25 cellular contexts compared by ENCODE assay signal in genomic region chr14:70008457-70008856, GRCh38.
A peak's percentile ranks its signal among the peaks of the same experiment; 100 is the strongest.
DNase-seq lines count a peak whose midpoint lies in the region; ATAC-seq and TF ChIP-seq lines count a peak whose summit lies in the region.
"Had no signal": no experiment of that assay in that cellular context is flagged by ENCODE, and none has a peak within 500 bp of the region (broad histone marks: within the 10 kb centered on the region; RNA-seq: fewer than 3 reads in every experiment).

No MANE protein-coding gene starts in this region.

- H3K4me3 ChIP-seq in mammary epithelial cell (replicated peaks in 1 of 3; ENCODE audit: insufficient read depth in 1 of 3, low read depth in 2 of 3, low read length in 3 of 3), result no peak overlapping the region
- H3K4me3 ChIP-seq: dorsolateral prefrontal cortex, upper lobe of left lung had no signal

- TF ChIP-seq CTCF in mammary epithelial cell (conservative IDR thresholded peaks at IDR 0.05 in 1 of 2, IDR thresholded peaks at IDR 0.05 in 1 of 2; ENCODE audit: extremely low read depth in 1 of 2, insufficient read depth in 1 of 2, low read depth in 1 of 2, low read length in 2 of 2) (no peak), MCF 10A (IDR thresholded peaks at IDR 0.05; ENCODE audit: unreplicated experiment) (no peak), brain (conservative IDR thresholded peaks at IDR 0.05) (no peak), neural crest cell (conservative IDR thresholded peaks at IDR 0.05) (no peak), mesothelial cell of epicardium (IDR thresholded peaks at IDR 0.05; ENCODE audit: unreplicated experiment) (no peak)

- no peaks in the 10 kb centered on the region for H3K27me3 ChIP-seq in mammary epithelial cell (ENCODE audit: insufficient read depth, low read length)
- H3K27me3 ChIP-seq: upper lobe of left lung had no signal

- ATAC-seq in activated T-cell treated with anti-CD3 and anti-CD28 coated beads, Interleukin-2, amount 50 U/mL, for 4 hours, result no peak
- no peak for ATAC-seq in GM19455 (IDR thresholded peaks at IDR 0.05; ENCODE audit: unreplicated experiment)
- ATAC-seq: activated CD4-positive, CD25-positive, alpha-beta regulatory T cell treated with anti-CD3 and anti-CD28 coated beads, Interleukin-2, amount 50 U/mL, for 24 hours; left cardiac atrium; naive thymus-derived CD8-positive, alpha-beta T cell; PC-3 had no signal

- H3K9me3 Mint-ChIP-seq in MCF 10A (ENCODE audit: unreplicated experiment) (no peaks in the 10 kb centered on the region), brain (no peaks in the 10 kb centered on the region), neural crest cell (peaks cover 8% of the 10 kb centered on the region), mesothelial cell of epicardium (no peaks in the 10 kb centered on the region)
- no peaks in the 10 kb centered on the region for H3K9me3 Mint-ChIP-seq in activated T-cell treated with anti-CD3 and anti-CD28 coated beads, Interleukin-2, amount 50 U/mL, for 4 hours
- H3K9me3 Mint-ChIP-seq: activated CD4-positive, alpha-beta memory T cell treated with anti-CD3 and anti-CD28 coated beads for 36 hours; naive thymus-derived CD8-positive, alpha-beta T cell had no signal

- WGBS in mammary epithelial cell (ENCODE audit: low coverage, missing lambda C conversion rate), result 96% methylated on average over 6 of the region's 6 CpGs

- H3K27ac ChIP-seq in mammary epithelial cell (ENCODE audit: insufficient read depth, low read depth, low read length), result peak overlapping the region; percentile 19
- H3K27ac ChIP-seq: dorsolateral prefrontal cortex, upper lobe of left lung had no signal

- H3K4me1 Mint-ChIP-seq in MCF 10A (ENCODE audit: insufficient read depth, unreplicated experiment) (peaks cover 6% of the 10 kb centered on the region), brain (peaks cover 54% of the 10 kb centered on the region), neural crest cell (peaks cover 63% of the 10 kb centered on the region), mesothelial cell of epicardium (peaks cover 31% of the 10 kb centered on the region)
- no peaks in the 10 kb centered on the region for H3K4me1 Mint-ChIP-seq in activated T-cell treated with anti-CD3 and anti-CD28 coated beads, Interleukin-2, amount 50 U/mL, for 4 hours (ENCODE audit: low read depth)
- H3K4me1 Mint-ChIP-seq: naive thymus-derived CD8-positive, alpha-beta T cell had no signal

- POLR2A ChIA-PET in MCF 10A (lab: Yijun Ruan, JAX), result interaction anchor here (1.5 to 6.3 kb wide), 2 partner anchors 10 to 11 kb away, joined by 3 to 66 read pairs; no protein-coding TSS in a partner anchor

- H3K9ac ChIP-seq in mammary epithelial cell (ENCODE audit: insufficient read depth, low read length), result no peak overlapping the region

- H3K79me2 ChIP-seq in mammary epithelial cell (ENCODE audit: insufficient read depth, low read length), result no peaks in the 10 kb centered on the region

- H3K27me3 Mint-ChIP-seq in MCF 10A (ENCODE audit: insufficient read depth, unreplicated experiment) (no peaks in the 10 kb centered on the region), brain (no peaks in the 10 kb centered on the region), neural crest cell (ENCODE audit: low read depth) (no peaks in the 10 kb centered on the region), mesothelial cell of epicardium (ENCODE audit: low read depth) (peaks cover 2% of the 10 kb centered on the region)
- H3K27me3 Mint-ChIP-seq in activated T-cell treated with anti-CD3 and anti-CD28 coated beads, Interleukin-2, amount 50 U/mL, for 4 hours (ENCODE audit: low read depth), result peaks cover 6% of the 10 kb centered on the region

- no peak overlapping the region for H3K4me2 ChIP-seq in mammary epithelial cell (ENCODE audit: insufficient read depth, low read depth, low read length)

- H3K9me3 ChIP-seq in mammary epithelial cell (replicated peaks; ENCODE audit: insufficient read depth, low read length), result no peaks in the 10 kb centered on the region
- H3K9me3 ChIP-seq: upper lobe of left lung had no signal

- peaks cover 29% of the 10 kb centered on the region for H3K4me1 ChIP-seq in mammary epithelial cell (ENCODE audit: insufficient read depth, low read length)
- H3K4me1 ChIP-seq: upper lobe of left lung had no signal

- no peak overlapping the region for H3K27ac Mint-ChIP-seq in MCF 10A (ENCODE audit: low read depth, unreplicated experiment)
- H3K27ac Mint-ChIP-seq in brain, result peak overlapping the region; percentile 48 to 92 (median 72)
- H3K27ac Mint-ChIP-seq in neural crest cell (ENCODE audit: unreplicated experiment), result peak overlapping the region; percentile 85
- no peak overlapping the region for H3K27ac Mint-ChIP-seq in mesothelial cell of epicardium
- H3K27ac Mint-ChIP-seq: activated CD4-positive, alpha-beta memory T cell treated with anti-CD3 and anti-CD28 coated beads for 36 hours; naive thymus-derived CD8-positive, alpha-beta T cell had no signal

- peaks cover 6% of the 10 kb centered on the region for H3K36me3 Mint-ChIP-seq in MCF 10A (ENCODE audit: insufficient read depth, unreplicated experiment)
- H3K36me3 Mint-ChIP-seq in brain, result peaks cover 18% of the 10 kb centered on the region
- peaks cover 45% of the 10 kb centered on the region for H3K36me3 Mint-ChIP-seq in neural crest cell (ENCODE audit: low read depth)
- H3K36me3 Mint-ChIP-seq in activated T-cell treated with anti-CD3 and anti-CD28 coated beads, Interleukin-2, amount 50 U/mL, for 4 hours (ENCODE audit: insufficient read depth), result no peaks in the 10 kb centered on the region
- no peaks in the 10 kb centered on the region for H3K36me3 Mint-ChIP-seq in mesothelial cell of epicardium
- H3K36me3 Mint-ChIP-seq: activated CD4-positive, alpha-beta memory T cell treated with anti-CD3 and anti-CD28 coated beads for 36 hours; naive thymus-derived CD8-positive, alpha-beta T cell had no signal

- peak overlapping the region; percentile 33 for H2AFZ ChIP-seq in mammary epithelial cell (ENCODE audit: low read depth, low read length)

- CTCF ChIA-PET in mammary epithelial cell (lab: Charles Lee; ENCODE audit: low non-redundant PET) (no interaction called here), MCF 10A (lab: Yijun Ruan, JAX) (interaction anchor here (1.5 kb wide), 1 partner anchor 20 kb away, joined by 4 read pairs; no protein-coding TSS in a partner anchor)

- H4K20me1 ChIP-seq in mammary epithelial cell (ENCODE audit: insufficient read depth, low read length), result no peaks in the 10 kb centered on the region

- H3K4me3 Mint-ChIP-seq in MCF 10A (ENCODE audit: unreplicated experiment), result no peak overlapping the region
- H3K4me3 Mint-ChIP-seq in brain, result peak overlapping the region in 2 of 5 experiments; percentile 23 to 34
- peak overlapping the region; percentile 31 for H3K4me3 Mint-ChIP-seq in neural crest cell
- H3K4me3 Mint-ChIP-seq in activated T-cell treated with anti-CD3 and anti-CD28 coated beads, Interleukin-2, amount 50 U/mL, for 4 hours, result no peak overlapping the region
- H3K4me3 Mint-ChIP-seq in mesothelial cell of epicardium, result no peak overlapping the region
- H3K4me3 Mint-ChIP-seq: activated CD4-positive, alpha-beta memory T cell treated with anti-CD3 and anti-CD28 coated beads for 36 hours; naive thymus-derived CD8-positive, alpha-beta T cell had no signal

- BruUV-seq in mammary epithelial cell (replicated peaks; lab: Mats Ljungman, UMichigan), result no TSS peak
- no TSS peak for BruUV-seq in MCF 10A (replicated peaks; lab: Mats Ljungman, UMichigan)

- DNase-seq in mammary epithelial cell, result no peak
- no peak for DNase-seq in MCF 10A (ENCODE audit: unreplicated experiment)
- DNase-seq in neural crest cell (ENCODE audit: low read depth, low spot score), result no peak
- DNase-seq in stimulated activated naive CD4-positive, alpha-beta T cell treated with Interleukin-2 at 50 U/mL for 16 hours (lab: John Stamatoyannopoulos, UW), result no peak
- DNase-seq in activated T-cell treated with anti-CD3 and anti-CD28 coated beads, Interleukin-2, amount 50 U/mL, for 4 hours, result no peak
- DNase-seq in mesothelial cell of epicardium (ENCODE audit: low spot score in 2 of 2, unreplicated experiment in 2 of 2), result no peak
- DNase-seq: activated CD4-positive, alpha-beta memory T cell treated with anti-CD3 and anti-CD28 coated beads for 36 hours; activated effector memory CD4-positive, alpha-beta T cell treated with Interleukin-2 at 50 U/mL for 16 hours; cerebellar nuclear complex; DMS79; dorsolateral prefrontal cortex; left cardiac atrium; midbrain; naive thymus-derived CD8-positive, alpha-beta T cell; NCI-H1092; NCI-H1930; NCI-H2227 treated with DMSO at 0.1 percent for 48 hours; NCI-H748 treated with DMSO at 0.1 percent for 48 hours; PC-3; SHP77; stimulated activated CD8-positive, alpha-beta memory T cell treated with anti-CD3 and anti-CD28 coated beads, Interleukin-4, amount 100 ng/mL, for 48 hours; upper lobe of left lung had no signal

- dilution Hi-C loops in mammary epithelial cell (cut with HindIII; ENCODE audit: low sequenced_read_pairs), result no loop called here

- no peaks in the 10 kb centered on the region for H3K36me3 ChIP-seq in mammary epithelial cell (ENCODE audit: insufficient read depth, low read length)
- H3K36me3 ChIP-seq: upper lobe of left lung had no signal

- in situ Hi-C loops in mammary epithelial cell (cut with MboI; ENCODE audit: low sequenced_read_pairs in 2 of 2), result no loop called here

- intact Hi-C loops in mammary epithelial cell (cut with micrococcal nuclease) (no loop called here), MCF 10A (cut with micrococcal nuclease) (no loop called here)

Comparison
In these comparisons a context has a peak if more than half of its experiments do, and no peak if none do; other contexts are left out.
1. H3K27ac Mint-ChIP-seq: peak in brain (5 of 5) and neural crest cell (single experiment); none in MCF 10A (single experiment) and mesothelial cell of epicardium (single experiment).